23 cellular contexts compared by ENCODE assay signal in the genomic region with DNA sequence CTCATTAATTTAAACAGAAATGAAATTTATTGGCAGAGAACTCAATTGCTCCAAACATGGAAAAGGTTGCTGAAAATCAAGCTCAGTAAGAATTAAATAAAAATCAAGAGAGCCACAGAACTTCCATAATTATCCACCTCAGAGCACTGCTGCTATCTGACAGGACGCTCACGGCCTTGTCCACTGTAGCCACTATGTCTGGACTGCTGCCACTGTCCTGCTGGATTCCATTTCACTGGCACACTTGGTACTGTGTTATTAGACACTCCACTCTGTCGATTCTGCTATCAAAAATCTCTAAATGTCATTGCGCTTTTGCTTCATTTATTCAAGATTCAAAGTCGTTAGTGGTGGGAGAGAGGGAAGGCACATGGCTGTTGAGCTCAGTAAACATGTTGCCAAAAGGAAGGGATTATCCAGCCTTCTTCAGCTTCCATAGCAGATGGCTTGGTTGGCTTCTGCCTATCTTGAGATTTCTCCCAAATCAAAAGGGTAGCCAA.
DNase-seq lines count a peak whose midpoint lies in the region; ATAC-seq, FAIRE-seq and TF ChIP-seq lines count a peak whose summit lies in the region.
"Had no signal": no experiment of that assay in that cellular context is flagged by ENCODE, and none has a peak within 500 bp of the region (broad histone marks: within the 10 kb centered on the region; RNA-seq: fewer than 3 reads in every experiment).

No MANE protein-coding gene starts in this region.

- no peak overlapping the region for H2BK120ac ChIP-seq in H9 (ENCODE audit: low read depth, low read length, poor library complexity, severe bottlenecking)
- H2BK120ac ChIP-seq in H1 (replicated peaks; ENCODE audit: low read depth, low read length), result no peak overlapping the region

- DNase-seq in NCI-H82 (lab: John Stamatoyannopoulos, UW) (peak; percentile 61), NCI-H82 treated with DMSO at 0.1 percent for 48 hours (lab: John Stamatoyannopoulos, UW; ENCODE audit: unreplicated experiment) (no peak), H9 (no peak), NCI-H524 treated with DMSO at 0.1 percent for 48 hours (lab: John Stamatoyannopoulos, UW) (peak; percentile 14), H1 (ENCODE audit: low read depth in 1 of 2, low spot score in 2 of 2) (no peak), DMS114 treated with DMSO at 0.1 percent for 48 hours (lab: John Stamatoyannopoulos, UW; ENCODE audit: unreplicated experiment) (no peak)
- no peak for DNase-seq in activated CD4-positive, CD25-positive, alpha-beta regulatory T cell (lab: John Stamatoyannopoulos, UW)
- DNase-seq: Calu3, DMS53, Karpas-422, NCI-H1092, NCI-H1417 treated with DMSO at 0.1 percent for 48 hours, NCI-H187, NCI-H2081 treated with DMSO at 0.1 percent for 48 hours, SK-N-SH had no signal

- no peak overlapping the region for H3T11ph ChIP-seq in H9 (ENCODE audit: low read length)

- no peaks in the 10 kb centered on the region for H3K36me3 ChIP-seq in H1 (ENCODE audit: control insufficient read depth in 2 of 4, insufficient read depth in 4 of 4, low read length in 3 of 4)

- no peak overlapping the region for H3K27ac Mint-ChIP-seq in H9
- H3K27ac Mint-ChIP-seq: B cell; CD8-positive, alpha-beta T cell had no signal

- ATAC-seq in SK-N-SH treated with all-trans-retinoic acid at 6 μM for 48 hours, result no peak
- ATAC-seq: CD8-positive, alpha-beta T cell; HepG2 had no signal

- no peak overlapping the region for H3K14ac ChIP-seq in H9 (ENCODE audit: insufficient read depth, low read length)
- H3K14ac ChIP-seq in H1 (ENCODE audit: insufficient read length), result no peak overlapping the region

- H4K91ac ChIP-seq in H9 (ENCODE audit: insufficient read length, low read depth, low read length) (no peak overlapping the region), H1 (replicated peaks; ENCODE audit: insufficient read length, low read length) (no peak overlapping the region)

- H3K18ac ChIP-seq in H9 (ENCODE audit: insufficient read length, low read depth, low read length) (no peak overlapping the region), H1 (ENCODE audit: extremely low read depth, low read length) (no peak overlapping the region)

- no peak overlapping the region for H3K56ac ChIP-seq in H9 (ENCODE audit: insufficient read length, low read depth, low read length)
- H3K56ac ChIP-seq in H1 (replicated peaks; ENCODE audit: insufficient read length, low read depth, low read length), result no peak overlapping the region

- H3K4me2 ChIP-seq in H9 (ENCODE audit: insufficient read depth, insufficient read length, low read length) (no peak overlapping the region), H1 (ENCODE audit: insufficient read depth in 1 of 2, low read depth in 2 of 2, low read length in 2 of 2) (no peak overlapping the region)
- H3K4me2 ChIP-seq: SK-N-SH had no signal

- H2BK5ac ChIP-seq in H9 (ENCODE audit: insufficient read length, low read length) (no peak overlapping the region), H1 (ENCODE audit: low read depth, low read length) (no peak overlapping the region)

- no peak for TF ChIP-seq EP300 in H1 (IDR thresholded peaks at IDR 0.05; ENCODE audit: borderline replicate concordance in 1 of 2, low read depth in 2 of 2, low read length in 2 of 2)

- H3K4me3 Mint-ChIP-seq in H9, result no peak overlapping the region
- H3K4me3 Mint-ChIP-seq: B cell; CD8-positive, alpha-beta T cell had no signal

- no peaks in the 10 kb centered on the region for H4K20me1 ChIP-seq in H9 (ENCODE audit: control insufficient read depth, insufficient read depth, insufficient read length)
- no peaks in the 10 kb centered on the region for H4K20me1 ChIP-seq in H1 (replicated peaks in 1 of 2; ENCODE audit: control insufficient read depth in 1 of 2, insufficient read depth in 2 of 2, low read length in 2 of 2)

- CTCF ChIA-PET in H1 (lab: Charles Lee; ENCODE audit: partially characterized antibody), result no interaction called here

- H3K9ac ChIP-seq in H9 (ENCODE audit: extremely low read depth, insufficient read length, low read length), result no peak overlapping the region
- H3K9ac ChIP-seq in H1 (replicated peaks in 1 of 4; ENCODE audit: extremely low read depth in 1 of 4, low read depth in 3 of 4, low read length in 3 of 4), result no peak overlapping the region
- H3K9ac ChIP-seq: SK-N-SH had no signal

- no peak overlapping the region for H3K4me3 ChIP-seq in H1 (ENCODE audit: extremely low read depth in 1 of 4, insufficient read depth in 2 of 4, low read depth in 3 of 4, low read length in 4 of 4)

- no CpG with 5 or more reads among the region's 5 CpGs for WGBS in H9 (ENCODE audit: extremely low coverage, insufficient read length, low lambda C conversion rate)
- WGBS in H1 (ENCODE audit: extremely low coverage in 1 of 2, insufficient coverage in 1 of 2, insufficient read length in 1 of 2, insufficient replicate concordance in 2 of 2, low coverage in 1 of 2, low lambda C conversion rate in 2 of 2, missing lambda C conversion rate in 1 of 2), 2 experiments, result 83% methylated on average over 5 of the region's 5 CpGs; no CpG with 5 or more reads in 1 of the 2 experiments

- H3K23ac ChIP-seq in H9 (ENCODE audit: insufficient read length, low read depth, low read length) (no peak overlapping the region), H1 (ENCODE audit: insufficient read length) (no peak overlapping the region)

- no peak overlapping the region for H2AFZ ChIP-seq in H9 (ENCODE audit: low read length)
- H2AFZ ChIP-seq in H1 (ENCODE audit: low read length), result peak overlapping the region; percentile 44; the same call in 1 of the 2 replicates

- H3K9me3 ChIP-seq in H9 (ENCODE audit: control insufficient read depth, low read depth, low read length) (no peaks in the 10 kb centered on the region), H1 (ENCODE audit: insufficient read depth in 2 of 2, low read depth in 1 of 2, low read length in 1 of 2) (no peaks in the 10 kb centered on the region)
- H3K9me3 ChIP-seq: SK-N-SH had no signal

- H3K27me3 ChIP-seq in H9 (ENCODE audit: insufficient read depth, low read length) (no peaks in the 10 kb centered on the region), H1 (replicated peaks in 1 of 4; ENCODE audit: control insufficient read depth in 3 of 4, extremely low read depth in 1 of 4, insufficient read depth in 3 of 4, low read length in 3 of 4) (no peaks in the 10 kb centered on the region)

- H2BK15ac ChIP-seq in H9 (ENCODE audit: low read depth, low read length), result no peak overlapping the region
- H2BK15ac ChIP-seq in H1 (ENCODE audit: low read length), result no peak overlapping the region

- TF ChIP-seq CTCF in H9 (conservative IDR thresholded peaks at IDR 0.05), result no peak
- no peak for TF ChIP-seq CTCF in H1 (IDR thresholded peaks at IDR 0.05; ENCODE audit: control extremely low read depth in 1 of 3, insufficient read depth in 1 of 3, low read depth in 1 of 3, low read length in 3 of 3)

- H3K79me1 ChIP-seq in H9 (ENCODE audit: insufficient read depth, low read depth, low read length, poor library complexity, severe bottlenecking) (no peaks in the 10 kb centered on the region), H1 (ENCODE audit: low read depth, low read length) (no peaks in the 10 kb centered on the region)

- H3K27ac ChIP-seq in H9 (ENCODE audit: insufficient read length, low read depth, low read length) (no peak overlapping the region), H1 (ENCODE audit: low read depth, low read length) (no peak overlapping the region)
- H3K27ac ChIP-seq: 22Rv1, C4-2B had no signal

- H4K5ac ChIP-seq in H9 (ENCODE audit: insufficient read length, low read depth, low read length) (peak overlapping the region; percentile 53), H1 (ENCODE audit: insufficient read length, low read depth, low read length) (no peak overlapping the region)

- H3K23me2 ChIP-seq in H9 (ENCODE audit: insufficient read length, low read depth, low read length, poor library complexity, severe bottlenecking) (no peaks in the 10 kb centered on the region), H1 (ENCODE audit: low read depth, low read length) (no peaks in the 10 kb centered on the region)

- H2AK5ac ChIP-seq in H9 (ENCODE audit: insufficient read length, low read length) (no peak overlapping the region), H1 (ENCODE audit: low read depth, low read length) (no peak overlapping the region)

- H3K79me2 ChIP-seq in H9 (ENCODE audit: insufficient read depth, low read length) (no peaks in the 10 kb centered on the region), H1 (ENCODE audit: control insufficient read depth in 1 of 2, insufficient read depth in 2 of 2, low read length in 2 of 2) (no peaks in the 10 kb centered on the region)

- no peak for TF ChIP-seq RAD21 in H1 (IDR thresholded peaks at IDR 0.05 in 1 of 2, conservative IDR thresholded peaks at IDR 0.05 in 1 of 2; ENCODE audit: low read depth in 2 of 2, low read length in 2 of 2)

- H4K8ac ChIP-seq in H9 (replicated peaks; ENCODE audit: insufficient read length, low read depth, low read length), result no peak overlapping the region
- H4K8ac ChIP-seq in H1 (ENCODE audit: extremely low read depth, insufficient read depth, low read length), result no peak overlapping the region

- no peak for TF ChIP-seq POLR2A in H1 (IDR thresholded peaks at IDR 0.05; ENCODE audit: control extremely low read depth in 1 of 2, low read depth in 2 of 2, low read length in 2 of 2)

- no peaks in the 10 kb centered on the region for H3K4me1 Mint-ChIP-seq in H9
- H3K4me1 Mint-ChIP-seq: B cell had no signal

- no peaks in the 10 kb centered on the region for H3K27me3 Mint-ChIP-seq in H9 (ENCODE audit: low read depth)
- H3K27me3 Mint-ChIP-seq: B cell had no signal

- no peak for FAIRE-seq in H1 (lab: Jason Lieb, UNC)
- FAIRE-seq: G401.6, HepG2, RCC 7860 had no signal

- H3K4me1 ChIP-seq in H9 (ENCODE audit: insufficient read depth, low read length) (no peaks in the 10 kb centered on the region), H1 (replicated peaks in 1 of 4; ENCODE audit: control insufficient read depth in 3 of 4, insufficient read depth in 4 of 4, low read length in 3 of 4) (no peaks in the 10 kb centered on the region)

- no peak overlapping the region for H2BK20ac ChIP-seq in H9 (ENCODE audit: low read depth, low read length, poor library complexity, severe bottlenecking)
- no peak overlapping the region for H2BK20ac ChIP-seq in H1 (ENCODE audit: low read length)

- H3K36me3 Mint-ChIP-seq in H9 (ENCODE audit: insufficient read depth in 1 of 3, low read depth in 3 of 3), result no peaks in the 10 kb centered on the region
- H3K36me3 Mint-ChIP-seq: CD8-positive, alpha-beta T cell had no signal

- no peaks in the 10 kb centered on the region for H3K9me3 Mint-ChIP-seq in H9

- POLR2A ChIA-PET in H1 (lab: Charles Lee; ENCODE audit: partially characterized antibody), result no interaction called here

- H3K4ac ChIP-seq in H9 (ENCODE audit: low read depth, low read length) (no peak overlapping the region), H1 (replicated peaks; ENCODE audit: insufficient read length, low read depth, low read length) (no peak overlapping the region)

- H2BK12ac ChIP-seq in H9 (ENCODE audit: insufficient read length, low read depth, low read length), result no peak overlapping the region
- no peak overlapping the region for H2BK12ac ChIP-seq in H1 (ENCODE audit: low read depth, low read length)

TF ChIP-seq in H1, 55 proteins besides CTCF, POLR2A, EP300 and RAD21 (continues in another document):
- no peak for TF ChIP-seq SAP30 (IDR thresholded peaks at IDR 0.05; ENCODE audit: insufficient read depth, insufficient replicate concordance, low read length)

TF ChIP-seq in SK-N-SH treated with all-trans-retinoic acid at 6 μM for 48 hours, 23 proteins besides CTCF, POLR2A, EP300 and RAD21 (continues in another document):
- no peak for TF ChIP-seq CSDC2 (CRISPR knock-in tag; IDR thresholded peaks at IDR 0.05)
- no peak for TF ChIP-seq ZNF70 (CRISPR knock-in tag; IDR thresholded peaks at IDR 0.05)

Comparison
In these comparisons a context has a peak if more than half of its experiments do, and no peak if none do; other contexts are left out.
1. DNase-seq: peak in NCI-H82 (single experiment) and NCI-H524 treated with DMSO at 0.1 percent for 48 hours (single experiment); none in NCI-H82 treated with DMSO at 0.1 percent for 48 hours (single experiment), H9 (single experiment), H1 (0 of 2), activated CD4-positive, CD25-positive, alpha-beta regulatory T cell (0 of 4) and DMS114 treated with DMSO at 0.1 percent for 48 hours (single experiment).